ENCODE assay signal across 1 cellular context in genomic region chr15:78299302-78300102, GRCh38.
TF ChIP-seq lines count a peak whose summit lies in the region.

TSS of gene SKIC8 (minus strand) at chr15:78299609. CDS start at chr15:78295686, 3,923 bp downstream.

TF ChIP-seq in HepG2, 621 proteins besides CTCF, POLR2A, EP300 and RAD21 (continued from another document and continues in another):
- TF ChIP-seq GPBP1L1 (CRISPR knock-in tag; IDR thresholded peaks at IDR 0.05), result no peak
- no peak for TF ChIP-seq GATAD2A (CRISPR knock-in tag; IDR thresholded peaks at IDR 0.05)
- 0 out of 2 replicates have a peak, but pooled peaks have one; percentile 17 for TF ChIP-seq PRDM10 (CRISPR knock-in tag; IDR thresholded peaks at IDR 0.05; ENCODE audit: low read depth)
- peak; percentile 92 for TF ChIP-seq SIN3A (IDR thresholded peaks at IDR 0.05; ENCODE audit: borderline replicate concordance, low read depth, low read length)
- no peak for TF ChIP-seq HDAC6 (IDR thresholded peaks at IDR 0.05; ENCODE audit: low read depth, low read length)
- TF ChIP-seq ZMAT5 (CRISPR knock-in tag; IDR thresholded peaks at IDR 0.05; ENCODE audit: borderline replicate concordance, low read depth), result no peak
- no peak for TF ChIP-seq ZNF292 (CRISPR knock-in tag; IDR thresholded peaks at IDR 0.05; ENCODE audit: borderline replicate concordance, low read depth)
- no peak for TF ChIP-seq ZNF543 (CRISPR knock-in tag; IDR thresholded peaks at IDR 0.05)
- TF ChIP-seq ZHX1 (CRISPR knock-in tag; IDR thresholded peaks at IDR 0.05; ENCODE audit: low read depth), result no peak
- TF ChIP-seq ZNF556 (CRISPR knock-in tag; IDR thresholded peaks at IDR 0.05; ENCODE audit: borderline replicate concordance), result peak; percentile 77; the same call in 1 of the 2 replicates
- 0 out of 2 replicates have a peak, but pooled peaks have one; percentile 40 for TF ChIP-seq SP2 (CRISPR knock-in tag; IDR thresholded peaks at IDR 0.05)
- peak; percentile 62; the same call in 1 of the 2 replicates for TF ChIP-seq ZKSCAN8 (CRISPR knock-in tag; IDR thresholded peaks at IDR 0.05; ENCODE audit: borderline replicate concordance)
- no peak for TF ChIP-seq DNMT3B (CRISPR knock-in tag; conservative IDR thresholded peaks at IDR 0.05)
- no peak for TF ChIP-seq ZNF879 (CRISPR knock-in tag; IDR thresholded peaks at IDR 0.05)
- TF ChIP-seq JUN (CRISPR knock-in tag; IDR thresholded peaks at IDR 0.05), result no peak
- peak; percentile 35; the same call in 1 of the 2 replicates for TF ChIP-seq ZNF12 (CRISPR knock-in tag; IDR thresholded peaks at IDR 0.05)
- TF ChIP-seq ZSCAN25 (CRISPR knock-in tag; IDR thresholded peaks at IDR 0.05), result peak; percentile 57; the same call in 1 of the 2 replicates
- TF ChIP-seq U2AF1 (optimal IDR thresholded peaks at IDR 0.05; ENCODE audit: low read depth, low read length), result no peak
- TF ChIP-seq NFRKB (IDR thresholded peaks at IDR 0.05), result no peak
- TF ChIP-seq MYPOP (CRISPR knock-in tag; IDR thresholded peaks at IDR 0.05), result peak; percentile 90
- TF ChIP-seq ZEB1 (IDR thresholded peaks at IDR 0.05; ENCODE audit: insufficient replicate concordance, low read depth), result peak; percentile 25
- TF ChIP-seq ZNF318 (CRISPR knock-in tag; IDR thresholded peaks at IDR 0.05), result 0 out of 2 replicates have a peak, but pooled peaks have one; percentile 67
- TF ChIP-seq ATRX (CRISPR knock-in tag; IDR thresholded peaks at IDR 0.05; ENCODE audit: borderline replicate concordance), result no peak
- TF ChIP-seq SKI (IDR thresholded peaks at IDR 0.05; ENCODE audit: partially characterized antibody), result peak; percentile 69
- TF ChIP-seq ZBTB7A (CRISPR knock-in tag; IDR thresholded peaks at IDR 0.05), result 0 out of 2 replicates have a peak, but pooled peaks have one; percentile 42
- TF ChIP-seq E2F5 (CRISPR knock-in tag; conservative IDR thresholded peaks at IDR 0.05), result 0 out of 2 replicates have a peak, but pooled peaks have one; percentile 46
- TF ChIP-seq ZNF441 (CRISPR knock-in tag; IDR thresholded peaks at IDR 0.05; ENCODE audit: borderline replicate concordance), result peak; percentile 62; the same call in 1 of the 2 replicates
- TF ChIP-seq KDM4B (CRISPR knock-in tag; IDR thresholded peaks at IDR 0.05), result no peak
- peak; percentile 54; the same call in 1 of the 2 replicates for TF ChIP-seq ERF (CRISPR knock-in tag; IDR thresholded peaks at IDR 0.05)
- TF ChIP-seq ZNF296 (CRISPR knock-in tag; conservative IDR thresholded peaks at IDR 0.05), result no peak
- TF ChIP-seq HNRNPLL (IDR thresholded peaks at IDR 0.05; ENCODE audit: low read depth, low read length, poor library complexity, severe bottlenecking), result peak; percentile 83
- peak; percentile 81 for TF ChIP-seq TAF1 (CRISPR knock-in tag; IDR thresholded peaks at IDR 0.05)
- TF ChIP-seq BHLHE40 (IDR thresholded peaks at IDR 0.05; ENCODE audit: low read length), result 0 out of 2 replicates have a peak, but pooled peaks have one; percentile 48
- TF ChIP-seq MTF1 (CRISPR knock-in tag; IDR thresholded peaks at IDR 0.05), result no peak
- TF ChIP-seq PITX1 (CRISPR knock-in tag; IDR thresholded peaks at IDR 0.05), result 0 out of 2 replicates have a peak, but pooled peaks have one; percentile 12
- TF ChIP-seq MAX (IDR thresholded peaks at IDR 0.05), result peak; percentile 75
- TF ChIP-seq TFDP1 (CRISPR knock-in tag; IDR thresholded peaks at IDR 0.05; ENCODE audit: borderline replicate concordance), result peak; percentile 66; the same call in 1 of the 2 replicates
- no peak for TF ChIP-seq HHEX (CRISPR knock-in tag; IDR thresholded peaks at IDR 0.05)
- TF ChIP-seq KAT7 (CRISPR knock-in tag; IDR thresholded peaks at IDR 0.05; ENCODE audit: borderline replicate concordance), result 0 out of 2 replicates have a peak, but pooled peaks have one; percentile 35
- TF ChIP-seq ARNTL (CRISPR knock-in tag; IDR thresholded peaks at IDR 0.05), result 0 out of 2 replicates have a peak, but pooled peaks have one; percentile 71
- TF ChIP-seq SAP130 (CRISPR knock-in tag; IDR thresholded peaks at IDR 0.05; ENCODE audit: low read depth), result peak; percentile 99
- TF ChIP-seq GPN1 (CRISPR knock-in tag; IDR thresholded peaks at IDR 0.05; ENCODE audit: borderline replicate concordance), result 0 out of 2 replicates have a peak, but pooled peaks have one; percentile 51
- no peak; the same call in 1 of the 2 replicates for TF ChIP-seq ZNF33B (CRISPR knock-in tag; IDR thresholded peaks at IDR 0.05)
